ENCODE assay signal across 9 cellular contexts in genomic region chrX:24259544-24260240, GRCh38. TPM values are rescaled to one million over a fixed set of nuclear protein-coding genes. Genes with fewer than 3 reads are reported as not detected.
DNase-seq lines count a peak whose midpoint lies in the region; ATAC-seq and FAIRE-seq lines count a peak whose summit lies in the region.
"Had no signal": no experiment of that assay in that cellular context is flagged by ENCODE, and none has a peak within 500 bp of the region (broad histone marks: within the 10 kb centered on the region; RNA-seq: fewer than 3 reads in every experiment).

No MANE protein-coding gene starts in this region.

- H3K9me3 ChIP-seq in KOPT-K1 (ENCODE audit: insufficient read depth, low read length, poor library complexity, severe bottlenecking): no peaks in the 10 kb centered on the region
- H3K9me3 ChIP-seq in naive thymus-derived CD4-positive, alpha-beta T cell (ENCODE audit: control insufficient read depth in 2 of 3, low read length in 3 of 3): no peaks in the 10 kb centered on the region

- H3K36me3 ChIP-seq in KOPT-K1 (ENCODE audit: insufficient read depth, low read length): no peaks in the 10 kb centered on the region
- no peaks in the 10 kb centered on the region for H3K36me3 ChIP-seq in naive thymus-derived CD4-positive, alpha-beta T cell (ENCODE audit: control insufficient read depth in 2 of 3, insufficient read depth in 3 of 3, low read length in 3 of 3)

- DNase-seq in 8988T (peak; percentile 37), EH (ENCODE audit: low read depth) (peak; percentile 71), RPMI8226 (peak; percentile 55), T-helper 9 cell (no peak)
- peak in 5 of 9 donors; percentile 3 to 39 (median 6) for DNase-seq in naive thymus-derived CD4-positive, alpha-beta T cell

- no peaks in the 10 kb centered on the region for H3K4me1 ChIP-seq in naive thymus-derived CD4-positive, alpha-beta T cell (ENCODE audit: control insufficient read depth in 2 of 2, insufficient read depth in 2 of 2, low read length in 2 of 2)

- peaks cover 9 to 27% (median 15%) of the 10 kb centered on the region in 7 donors for H3K4me1 Mint-ChIP-seq in naive thymus-derived CD4-positive, alpha-beta T cell

- H3K27me3 ChIP-seq in naive thymus-derived CD4-positive, alpha-beta T cell (ENCODE audit: control insufficient read depth in 2 of 2, insufficient read depth in 2 of 2, low read length in 2 of 2): no peaks in the 10 kb centered on the region

- peak; percentile 53 for FAIRE-seq in endometrium (lab: Jason Lieb, UNC)

- H3K27ac ChIP-seq in KOPT-K1 (ENCODE audit: low read depth, low read length, poor library complexity, severe bottlenecking): peak overlapping the region; percentile 79
- H3K27ac ChIP-seq in naive thymus-derived CD4-positive, alpha-beta T cell (ENCODE audit: low read depth, low read length): no peak overlapping the region

- no peak overlapping the region for H3K4me3 ChIP-seq in naive thymus-derived CD4-positive, alpha-beta T cell (ENCODE audit: low read length)

- POLR2A ChIA-PET in naive thymus-derived CD4-positive, alpha-beta T cell (lab: Charles Lee): no interaction called here

- CTCF ChIA-PET in naive thymus-derived CD4-positive, alpha-beta T cell (lab: Charles Lee): interaction anchor here (1.1 kb wide), 1 partner anchor 111 kb away, joined by 3 read pairs; no protein-coding TSS in a partner anchor

- peak; percentile 29 for ATAC-seq in naive thymus-derived CD4-positive, alpha-beta T cell
- ATAC-seq in GM18519 (IDR thresholded peaks at IDR 0.05; ENCODE audit: low FRiP score, unreplicated experiment): no peak

- peaks cover 0 to 2% (median 0%) of the 10 kb centered on the region in 5 donors for H3K27me3 Mint-ChIP-seq in naive thymus-derived CD4-positive, alpha-beta T cell

- no peak overlapping the region for H3K4me3 Mint-ChIP-seq in naive thymus-derived CD4-positive, alpha-beta T cell
- H3K4me3 Mint-ChIP-seq: stimulated activated naive CD8-positive, alpha-beta T cell treated with anti-CD3 and anti-CD28 coated beads, Interleukin-15, Interleukin-2, amounts not matched to agents 100 ng/mL and 50 ng/mL, for 24 hours had no signal

- intact Hi-C loops in naive thymus-derived CD4-positive, alpha-beta T cell (cut with micrococcal nuclease): loop anchor here (1.0 to 5.0 kb wide), 4 partner anchors 26 to 238 kb away; no protein-coding TSS in a partner anchor

- no peak overlapping the region for H3K27ac Mint-ChIP-seq in naive thymus-derived CD4-positive, alpha-beta T cell
- H3K27ac Mint-ChIP-seq: stimulated activated naive CD8-positive, alpha-beta T cell treated with anti-CD3 and anti-CD28 coated beads, Interleukin-15, Interleukin-2, amounts not matched to agents 100 ng/mL and 50 ng/mL, for 24 hours had no signal

- H3K9me3 Mint-ChIP-seq in naive thymus-derived CD4-positive, alpha-beta T cell: peaks cover 0 to 2% (median 0%) of the 10 kb centered on the region in 11 donors
- H3K9me3 Mint-ChIP-seq: stimulated activated naive CD8-positive, alpha-beta T cell treated with anti-CD3 and anti-CD28 coated beads, Interleukin-15, Interleukin-2, amounts not matched to agents 100 ng/mL and 50 ng/mL, for 24 hours had no signal

- peaks cover 0 to 3% (median 0%) of the 10 kb centered on the region in 5 donors for H3K36me3 Mint-ChIP-seq in naive thymus-derived CD4-positive, alpha-beta T cell

RNA-seq across cellular contexts. Expression of gene SUPT20HL2, which starts 54.2 kb away (rescaled TPM):
- not detected for total RNA-seq in naive thymus-derived CD4-positive, alpha-beta T cell
- polyA plus RNA-seq in naive thymus-derived CD4-positive, alpha-beta T cell: not detected
